9 cellular contexts compared by ENCODE assay signal in genomic region chr7:726854-727103, GRCh38. TPM values are rescaled to one million over a fixed set of nuclear protein-coding genes. Genes with fewer than 3 reads are reported as not detected.
A peak's percentile ranks its signal among the peaks of the same experiment; 100 is the strongest.
DNase-seq lines count a peak whose midpoint lies in the region; ATAC-seq, FAIRE-seq and TF ChIP-seq lines count a peak whose summit lies in the region.
"Had no signal": no experiment of that assay in that cellular context is flagged by ENCODE, and none has a peak within 500 bp of the region (broad histone marks: within the 10 kb centered on the region; RNA-seq: fewer than 3 reads in every experiment).

No MANE protein-coding gene starts in this region.

- FAIRE-seq in pancreas (lab: Jason Lieb, UNC): no peak

- no peak overlapping the region; the same call in 1 of the 2 replicates for H3K4ac ChIP-seq in IMR-90 (ENCODE audit: low read depth, low read length)

- peaks cover 3% of the 10 kb centered on the region for H4K20me1 ChIP-seq in IMR-90 (ENCODE audit: insufficient read depth, low read length)

- in situ Hi-C loops in IMR-90 (cut with MboI; ENCODE audit: low sequenced_read_pairs) (no loop called here), KBM-7 (cut with MboI; ENCODE audit: low pct_unique_long_range_greater_than_20kb, low sequenced_read_pairs) (no loop called here)

- dilution Hi-C loops in IMR-90 (cut with HindIII; ENCODE audit: low sequenced_read_pairs, unreplicated experiment): no loop called here

- TF ChIP-seq POLR2A in IMR-90 (IDR thresholded peaks at IDR 0.05; ENCODE audit: low read depth, low read length): no peak

- H3K27me3 ChIP-seq in IMR-90 (ENCODE audit: control insufficient read depth, insufficient read depth, low read length) (no peaks in the 10 kb centered on the region), endodermal cell (ENCODE audit: control insufficient read depth, insufficient read depth, low read length, poor library complexity, severe bottlenecking) (no peaks in the 10 kb centered on the region), pancreas (no peaks in the 10 kb centered on the region)

- H2BK120ac ChIP-seq in IMR-90 (ENCODE audit: low read depth, low read length): no peak overlapping the region

- no peak overlapping the region for H2BK15ac ChIP-seq in IMR-90 (ENCODE audit: low read depth, low read length)

- DNase-seq in NCI-H1105 (lab: John Stamatoyannopoulos, UW): peak; percentile 48
- DNase-seq in NCI-H1105 treated with DMSO at 0.1 percent for 48 hours (lab: John Stamatoyannopoulos, UW): no peak
- no peak for DNase-seq in IMR-90
- DNase-seq in endodermal cell: no peak
- DNase-seq in pancreas: no peak
- DNase-seq in activated CD8-positive, alpha-beta memory T cell treated with anti-CD3 and anti-CD28 coated beads, Interleukin-2, amount 50 U/mL, for 4 hours: no peak
- no peak for DNase-seq in KBM-7
- DNase-seq in activated naive CD4-positive, alpha-beta T cell (lab: John Stamatoyannopoulos, UW): no peak

- peaks cover 1% of the 10 kb centered on the region for H3K27me3 Mint-ChIP-seq in endodermal cell (ENCODE audit: insufficient read depth)
- H3K27me3 Mint-ChIP-seq: activated naive CD8-positive, alpha-beta T cell had no signal

- peaks cover 5% of the 10 kb centered on the region for H3K4me1 Mint-ChIP-seq in endodermal cell

- peaks cover 16% of the 10 kb centered on the region for H3K36me3 ChIP-seq in IMR-90 (ENCODE audit: control insufficient read depth, insufficient read depth, low read length)
- H3K36me3 ChIP-seq in endodermal cell (ENCODE audit: control insufficient read depth, insufficient read depth, low read length): peaks cover 29% of the 10 kb centered on the region
- H3K36me3 ChIP-seq in pancreas: no peaks in the 10 kb centered on the region

- H2AK9ac ChIP-seq in IMR-90 (replicated peaks; ENCODE audit: low read depth, low read length, poor library complexity): peak overlapping the region; percentile 90

- H3K56ac ChIP-seq in IMR-90 (ENCODE audit: extremely low read depth, insufficient read depth, low read length): no peak overlapping the region

- TF ChIP-seq CTCF in IMR-90 (conservative IDR thresholded peaks at IDR 0.05; ENCODE audit: low read depth, low read length): no peak
- no peak for TF ChIP-seq CTCF in endodermal cell (conservative IDR thresholded peaks at IDR 0.05)
- TF ChIP-seq CTCF in pancreas (IDR thresholded peaks at IDR 0.05): no peak

- H2AFZ ChIP-seq in IMR-90 (replicated peaks; ENCODE audit: low read length, poor library complexity): peak overlapping the region; percentile 96

- no peak overlapping the region for H3K18ac ChIP-seq in IMR-90 (ENCODE audit: low read depth, low read length)

- peak overlapping the region; percentile 50; the same call in 1 of the 2 replicates for H3K4me2 ChIP-seq in IMR-90 (ENCODE audit: low read depth, low read length)

- no peak overlapping the region for H4K5ac ChIP-seq in IMR-90 (ENCODE audit: low read depth, low read length)

- no peak overlapping the region for H3K14ac ChIP-seq in IMR-90 (replicated peaks; ENCODE audit: low read depth, low read length)

- CTCF ChIA-PET in IMR-90 (lab: Yijun Ruan, JAX): no interaction called here

- peaks cover 2% of the 10 kb centered on the region; the same call in 1 of the 2 replicates for H3K9me1 ChIP-seq in IMR-90 (ENCODE audit: insufficient read depth, low read length)

- WGBS in IMR-90 (ENCODE audit: extremely low coverage in 2 of 2, insufficient read length in 1 of 2), 2 experiments: 0% methylated on average over 21 of the region's 39 CpGs; no CpG with 5 or more reads in 1 of the 2 experiments
- WGBS in endodermal cell (ENCODE audit: insufficient coverage in 1 of 2, insufficient read length in 1 of 2), 2 experiments: 0% methylated on average over 13 to 39 of the region's 39 CpGs
- 0 to 1% methylated on average over 10 to 39 of the region's 39 CpGs for WGBS in pancreas, 2 donors

- H3K27ac Mint-ChIP-seq in endodermal cell: no peak overlapping the region

- no peak overlapping the region; a peak in 1 of 4 replicates for H4K8ac ChIP-seq in IMR-90 (ENCODE audit: low read depth in 2 of 2, low read length in 2 of 2)

- POLR2A ChIA-PET in IMR-90 (lab: Charles Lee; ENCODE audit: unreplicated experiment): no interaction called here

- ATAC-seq in IMR-90 (ENCODE audit: low read depth) (peak; percentile 36), pancreas (peak in 2 of 4 donors; percentile 6 to 51)

- H2BK20ac ChIP-seq in IMR-90 (ENCODE audit: low read depth, low read length): no peak overlapping the region

- H3K9ac ChIP-seq in IMR-90 (ENCODE audit: low read depth, low read length) (peak overlapping the region; percentile 24; the same call in 1 of the 2 replicates), endodermal cell (ENCODE audit: extremely low read depth, low read length, poor library complexity, severe bottlenecking) (no peak overlapping the region)

- intact Hi-C loops in IMR-90 (cut with micrococcal nuclease): loop anchor here (5.0 kb wide), 2 partner anchors 209 to 394 kb away; partner anchors contain the start of gene PDGFA
- intact Hi-C loops in pancreas (cut with DNase I): loop anchor here in 1 of 3 donors (10.0 kb wide), 1 partner anchor 202 kb away; no protein-coding TSS in a partner anchor

- H3K4me1 ChIP-seq in IMR-90 (ENCODE audit: control insufficient read depth, insufficient read depth, low read length) (peaks cover 17% of the 10 kb centered on the region), endodermal cell (ENCODE audit: control insufficient read depth, insufficient read depth, low read length) (no peaks in the 10 kb centered on the region), pancreas (peaks cover 0 to 14% (median 3%) of the 10 kb centered on the region in 3 donors)

- H3K4me3 Mint-ChIP-seq in endodermal cell: peak overlapping the region; percentile 62

- peak overlapping the region; percentile 2 for H2BK5ac ChIP-seq in IMR-90 (ENCODE audit: low read depth, low read length, poor library complexity, severe bottlenecking)

- H2AK5ac ChIP-seq in IMR-90 (ENCODE audit: low read depth, low read length): no peak overlapping the region

- H3K23ac ChIP-seq in IMR-90 (ENCODE audit: low read depth, low read length): no peak overlapping the region

- peak overlapping the region; percentile 75 for H3K4me3 ChIP-seq in IMR-90 (ENCODE audit: insufficient read depth, low read depth, low read length)
- H3K4me3 ChIP-seq in endodermal cell (ENCODE audit: low read length): peak overlapping the region; percentile 78
- H3K4me3 ChIP-seq in pancreas: peak overlapping the region; percentile 80 to 91 (median 90)

- peaks cover 36% of the 10 kb centered on the region for H3K9me3 Mint-ChIP-seq in endodermal cell

- H3K36me3 Mint-ChIP-seq in endodermal cell (ENCODE audit: low read depth): peaks cover 51% of the 10 kb centered on the region

- no peak; the same call in 1 of the 2 replicates for TF ChIP-seq RAD21 in IMR-90 (IDR thresholded peaks at IDR 0.05; ENCODE audit: low read length)

- H3K27ac ChIP-seq in IMR-90 (ENCODE audit: insufficient read depth, low read length): peak overlapping the region; percentile 12; the same call in 1 of the 2 replicates
- no peak overlapping the region for H3K27ac ChIP-seq in endodermal cell (ENCODE audit: low read depth, low read length)
- H3K27ac ChIP-seq in pancreas: peak overlapping the region; percentile 29 to 51 (median 35)

- H3K9me3 ChIP-seq in IMR-90 (ENCODE audit: control insufficient read depth, insufficient read depth, low read length) (no peaks in the 10 kb centered on the region), endodermal cell (ENCODE audit: control insufficient read depth, low read length) (peaks cover 36% of the 10 kb centered on the region), pancreas (no peaks in the 10 kb centered on the region)

- no peak overlapping the region; the same call in 1 of the 2 replicates for H4K91ac ChIP-seq in IMR-90 (ENCODE audit: insufficient read depth, low read depth, low read length)

- peaks cover 20 to 56% of the 10 kb centered on the region in 2 experiments for H3K79me1 ChIP-seq in IMR-90 (ENCODE audit: low read depth in 1 of 2, low read length in 2 of 2)

- no TSS peak for BruUV-seq in IMR-90 (replicated peaks; lab: Mats Ljungman, UMichigan)

TF ChIP-seq in IMR-90, 13 proteins besides CTCF, POLR2A, EP300 and RAD21 (continues in another document):
- TF ChIP-seq MAZ (IDR thresholded peaks at IDR 0.05; ENCODE audit: borderline replicate concordance, low read depth, low read length) (no peak), BHLHE40 (IDR thresholded peaks at IDR 0.05; ENCODE audit: low read depth, low read length) (no peak), CEBPB (IDR thresholded peaks at IDR 0.05; ENCODE audit: low read depth, low read length) (no peak), USF2 (IDR thresholded peaks at IDR 0.05; ENCODE audit: low read depth, low read length) (no peak), RFX5 (IDR thresholded peaks at IDR 0.05; ENCODE audit: low read depth, low read length) (no peak), CHD1 (IDR thresholded peaks at IDR 0.05; ENCODE audit: low read depth, low read length) (no peak)

RNA-seq across cellular contexts. Expression of gene DNAAF5, which starts 0.3 kb away (rescaled TPM):
- total RNA-seq in IMR-90 (2012; rRNA removed) (12.4 and 13.9 TPM in 2 replicates), endodermal cell (10 to 100 TPM; 54.2 to 54.3 TPM), pancreas (10 to 100 TPM in 5 of 6 donors, 1 to 10 TPM in 1; 9.0 to 16.6 (median 12.6) TPM)
- polyA plus RNA-seq in IMR-90 (2012; rRNA removed) (32.6 and 36.1 TPM in 2 replicates), pancreas (10 to 100 TPM in 1 of 2 donors, 1 to 10 TPM in 1; 7.7 to 10.5 TPM)
- polyA plus RNA-seq in IMR-90 (2012; cell fraction: cytosol; rRNA removed): 31.6 and 49.2 TPM in 2 replicates
- polyA plus RNA-seq in IMR-90 (2012; cell fraction: nucleus; rRNA removed; ENCODE audit: low replicate concordance): 25.7 and 57.6 TPM in 2 replicates
- polyA plus RNA-seq in endodermal cell (2013, experiment 1 of 2): 28.7 TPM
- polyA plus RNA-seq in endodermal cell (2013, experiment 2 of 2): 27.9 TPM

RNA-seq across cellular contexts. Expression of gene PRKAR1B, which starts 0.3 kb away (rescaled TPM):
- total RNA-seq in IMR-90 (2012; rRNA removed) (14.7 and 15.2 TPM in 2 replicates), endodermal cell (10 to 100 TPM; 33.5 to 43.2 TPM), pancreas (1 to 10 TPM; 2.5 to 6.1 (median 4.5) TPM)
- polyA plus RNA-seq in IMR-90 (2012; rRNA removed) (19.8 and 20.2 TPM in 2 replicates), pancreas (1 to 10 TPM; 6.8 to 8.4 TPM)
- polyA plus RNA-seq in IMR-90 (2012; cell fraction: cytosol; rRNA removed): 12.5 and 20.6 TPM in 2 replicates
- 21.9 and 29.1 TPM in 2 replicates for polyA plus RNA-seq in IMR-90 (2012; cell fraction: nucleus; rRNA removed; ENCODE audit: low replicate concordance)
- 12.8 TPM for polyA plus RNA-seq in endodermal cell (2013, experiment 1 of 2)
- 12.0 TPM for polyA plus RNA-seq in endodermal cell (2013, experiment 2 of 2)
